7 cellular contexts compared by ENCODE assay signal in genomic region chr6:37180610-37181009, GRCh38. TPM values are rescaled to one million over a fixed set of nuclear protein-coding genes. Genes with fewer than 3 reads are reported as not detected.
DNase-seq lines count a peak whose midpoint lies in the region; ATAC-seq lines count a peak whose summit lies in the region.
"Not testable (repeated sequence)": the region's sequence is repeated elsewhere in the genome, so short reads cannot be mapped to it uniquely, and the experiment has no call there.

No MANE protein-coding gene starts in this region.

- POLR2A ChIA-PET in CD4-positive, alpha-beta memory T cell (lab: Charles Lee; ENCODE audit: partially characterized antibody): interaction anchor here (1.1 to 6.9 kb wide), 4 partner anchors 10 to 130 kb away, joined by 3 to 93 read pairs (median 4); partner anchors contain the start of gene PIM1

- H3K9me3 ChIP-seq in CD4-positive, alpha-beta memory T cell (ENCODE audit: control insufficient read depth in 1 of 2, low read length in 2 of 2): not testable (repeated sequence)

- H3K4me1 ChIP-seq in CD4-positive, alpha-beta memory T cell (ENCODE audit: insufficient read depth, low read length): peaks cover 86% of the 10 kb centered on the region

- peak overlapping the region in 5 of 7 donors; percentile 15 to 76 (median 59) for H3K27ac Mint-ChIP-seq in CD4-positive, alpha-beta memory T cell
- peak overlapping the region; percentile 51 for H3K27ac Mint-ChIP-seq in activated CD4-positive, alpha-beta T cell treated with anti-CD3 and anti-CD28 coated beads, Interleukin-2, amount 10 ng/mL, durations not matched to agents 24 days and 14 days
- peak overlapping the region; percentile 41 for H3K27ac Mint-ChIP-seq in activated naive CD4-positive, alpha-beta T cell treated with anti-CD3 and anti-CD28 coated beads for 36 hours
- peak overlapping the region; percentile 46 to 88 (median 74) for H3K27ac Mint-ChIP-seq in immature natural killer cell
- H3K27ac Mint-ChIP-seq in stimulated activated effector memory CD8-positive, alpha-beta T cell treated with anti-CD3 and anti-CD28 coated beads, Interleukin-12 subunit alpha, Interleukin-12 subunit beta, amount 100 ng/mL, for 72 hours: peak overlapping the region; percentile 77

- peaks cover 4 to 10% of the 10 kb centered on the region in 2 donors for H3K36me3 Mint-ChIP-seq in CD4-positive, alpha-beta memory T cell
- peaks cover 20% of the 10 kb centered on the region for H3K36me3 Mint-ChIP-seq in activated CD4-positive, alpha-beta T cell treated with anti-CD3 and anti-CD28 coated beads, Interleukin-2, amount 10 ng/mL, durations not matched to agents 24 days and 14 days (ENCODE audit: low read depth)
- H3K36me3 Mint-ChIP-seq in activated naive CD4-positive, alpha-beta T cell treated with anti-CD3 and anti-CD28 coated beads for 36 hours (ENCODE audit: low read depth): not testable (repeated sequence)
- peaks cover 3 to 13% (median 12%) of the 10 kb centered on the region in 3 donors for H3K36me3 Mint-ChIP-seq in immature natural killer cell
- H3K36me3 Mint-ChIP-seq in stimulated activated effector memory CD8-positive, alpha-beta T cell treated with anti-CD3 and anti-CD28 coated beads, Interleukin-12 subunit alpha, Interleukin-12 subunit beta, amount 100 ng/mL, for 72 hours: peaks cover 32% of the 10 kb centered on the region

- ATAC-seq in stimulated activated effector memory CD8-positive, alpha-beta T cell treated with anti-CD3 and anti-CD28 coated beads, Interleukin-12 subunit alpha, Interleukin-12 subunit beta, amount 100 ng/mL, for 72 hours: not testable (repeated sequence)

- H3K4me1 Mint-ChIP-seq in CD4-positive, alpha-beta memory T cell: peaks cover 36 to 80% (median 51%) of the 10 kb centered on the region in 4 donors
- H3K4me1 Mint-ChIP-seq in activated CD4-positive, alpha-beta T cell treated with anti-CD3 and anti-CD28 coated beads, Interleukin-2, amount 10 ng/mL, durations not matched to agents 24 days and 14 days: peaks cover 61% of the 10 kb centered on the region
- H3K4me1 Mint-ChIP-seq in activated naive CD4-positive, alpha-beta T cell treated with anti-CD3 and anti-CD28 coated beads for 36 hours (ENCODE audit: low read depth): peaks cover 56% of the 10 kb centered on the region
- H3K4me1 Mint-ChIP-seq in immature natural killer cell: peaks cover 77 to 79% of the 10 kb centered on the region in 2 donors
- H3K4me1 Mint-ChIP-seq in stimulated activated effector memory CD8-positive, alpha-beta T cell treated with anti-CD3 and anti-CD28 coated beads, Interleukin-12 subunit alpha, Interleukin-12 subunit beta, amount 100 ng/mL, for 72 hours: peaks cover 58% of the 10 kb centered on the region

- not testable (repeated sequence) for H3K36me3 ChIP-seq in CD4-positive, alpha-beta memory T cell (ENCODE audit: insufficient read depth, low read length)

- not testable (repeated sequence) for H3K4me3 Mint-ChIP-seq in CD4-positive, alpha-beta memory T cell; activated CD4-positive, alpha-beta T cell treated with anti-CD3 and anti-CD28 coated beads, Interleukin-2, amount 10 ng/mL, durations not matched to agents 24 days and 14 days; activated naive CD4-positive, alpha-beta T cell treated with anti-CD3 and anti-CD28 coated beads for 36 hours; stimulated activated effector memory CD8-positive, alpha-beta T cell treated with anti-CD3 and anti-CD28 coated beads, Interleukin-12 subunit alpha, Interleukin-12 subunit beta, amount 100 ng/mL, for 72 hours
- peak overlapping the region in 2 of 5 donors; percentile 25 to 36 for H3K4me3 Mint-ChIP-seq in immature natural killer cell

- intact Hi-C loops in CD4-positive, alpha-beta memory T cell (cut with micrococcal nuclease); activated CD4-positive, alpha-beta T cell treated with anti-CD3 and anti-CD28 coated beads, Interleukin-2, amount 10 ng/mL, durations not matched to agents 24 days and 14 days (cut with micrococcal nuclease); activated naive CD4-positive, alpha-beta T cell treated with anti-CD3 and anti-CD28 coated beads for 36 hours (cut with micrococcal nuclease): not testable (repeated sequence)

- not testable (repeated sequence) for H3K27me3 Mint-ChIP-seq in CD4-positive, alpha-beta memory T cell; activated CD4-positive, alpha-beta T cell treated with anti-CD3 and anti-CD28 coated beads, Interleukin-2, amount 10 ng/mL, durations not matched to agents 24 days and 14 days; activated naive CD4-positive, alpha-beta T cell treated with anti-CD3 and anti-CD28 coated beads for 36 hours (ENCODE audit: low read depth); immature natural killer cell (ENCODE audit: low read depth in 3 of 3)

- CTCF ChIA-PET in CD4-positive, alpha-beta memory T cell (lab: Charles Lee; ENCODE audit: partially characterized antibody): interaction anchor here (1.5 to 21.8 kb wide), 5 partner anchors 9 to 157 kb away, joined by 4 to 627 read pairs (median 45); no protein-coding TSS in a partner anchor
- CTCF ChIA-PET in activated naive CD4-positive, alpha-beta T cell treated with anti-CD3 and anti-CD28 coated beads for 36 hours (lab: Charles Lee): interaction anchor here (0.7 to 2.8 kb wide), 10 partner anchors 28 to 170 kb away, joined by 3 to 11 read pairs (median 5); no protein-coding TSS in a partner anchor

- DNase-seq in CD4-positive, alpha-beta memory T cell; activated CD4-positive, alpha-beta T cell treated with anti-CD3 and anti-CD28 coated beads, Interleukin-2, amount 10 ng/mL, durations not matched to agents 24 days and 14 days; activated naive CD4-positive, alpha-beta T cell treated with anti-CD3 and anti-CD28 coated beads for 36 hours; immature natural killer cell; stimulated activated effector memory CD8-positive, alpha-beta T cell treated with anti-CD3 and anti-CD28 coated beads, Interleukin-12 subunit alpha, Interleukin-12 subunit beta, amount 100 ng/mL, for 72 hours (ENCODE audit: low spot score in 2 of 2): not testable (repeated sequence)
- peak; percentile 38 for DNase-seq in M059J (ENCODE audit: low read depth)
- DNase-seq in activated CD8-positive, alpha-beta memory T cell treated with anti-CD3 and anti-CD28 coated beads, Interleukin-2, amount 50 U/mL, for 48 hours: peak; percentile 47

- not testable (repeated sequence) for H3K4me3 ChIP-seq in CD4-positive, alpha-beta memory T cell (ENCODE audit: low read length in 2 of 2)

- H3K27me3 ChIP-seq in CD4-positive, alpha-beta memory T cell (ENCODE audit: insufficient read depth, low read length): not testable (repeated sequence)

- H3K9me3 Mint-ChIP-seq in CD4-positive, alpha-beta memory T cell; activated CD4-positive, alpha-beta T cell treated with anti-CD3 and anti-CD28 coated beads, Interleukin-2, amount 10 ng/mL, durations not matched to agents 24 days and 14 days; activated naive CD4-positive, alpha-beta T cell treated with anti-CD3 and anti-CD28 coated beads for 36 hours; immature natural killer cell; stimulated activated effector memory CD8-positive, alpha-beta T cell treated with anti-CD3 and anti-CD28 coated beads, Interleukin-12 subunit alpha, Interleukin-12 subunit beta, amount 100 ng/mL, for 72 hours: not testable (repeated sequence)

- H3K27ac ChIP-seq in CD4-positive, alpha-beta memory T cell (ENCODE audit: low read depth, low read length): not testable (repeated sequence)

RNA-seq across cellular contexts. Expression of gene PIM1, which starts 10.7 kb away (rescaled TPM):
- 100 to 1,000 TPM; 124 to 125 TPM for total RNA-seq in CD4-positive, alpha-beta memory T cell
- polyA plus RNA-seq in CD4-positive, alpha-beta memory T cell: 100 to 1,000 TPM; 268 to 334 TPM
- 15.2 and 22.0 TPM in 2 replicates for total RNA-seq in M059J (2014; rRNA removed; shearing (Covaris generic))
- total RNA-seq in activated CD4-positive, alpha-beta T cell treated with anti-CD3 and anti-CD28 coated beads, Interleukin-2, amount 10 ng/mL, durations not matched to agents 24 days and 14 days: 153 and 158 TPM in 2 replicates
- total RNA-seq in activated naive CD4-positive, alpha-beta T cell treated with anti-CD3 and anti-CD28 coated beads for 36 hours: 100 to 1,000 TPM; 226 to 227 TPM
- polyA plus RNA-seq in immature natural killer cell: 100 to 1,000 TPM in 2 of 3 donors, 10 to 100 TPM in 1; 90.5 to 197 (median 117) TPM
